8 cellular contexts compared by ENCODE assay signal in the genomic region with DNA sequence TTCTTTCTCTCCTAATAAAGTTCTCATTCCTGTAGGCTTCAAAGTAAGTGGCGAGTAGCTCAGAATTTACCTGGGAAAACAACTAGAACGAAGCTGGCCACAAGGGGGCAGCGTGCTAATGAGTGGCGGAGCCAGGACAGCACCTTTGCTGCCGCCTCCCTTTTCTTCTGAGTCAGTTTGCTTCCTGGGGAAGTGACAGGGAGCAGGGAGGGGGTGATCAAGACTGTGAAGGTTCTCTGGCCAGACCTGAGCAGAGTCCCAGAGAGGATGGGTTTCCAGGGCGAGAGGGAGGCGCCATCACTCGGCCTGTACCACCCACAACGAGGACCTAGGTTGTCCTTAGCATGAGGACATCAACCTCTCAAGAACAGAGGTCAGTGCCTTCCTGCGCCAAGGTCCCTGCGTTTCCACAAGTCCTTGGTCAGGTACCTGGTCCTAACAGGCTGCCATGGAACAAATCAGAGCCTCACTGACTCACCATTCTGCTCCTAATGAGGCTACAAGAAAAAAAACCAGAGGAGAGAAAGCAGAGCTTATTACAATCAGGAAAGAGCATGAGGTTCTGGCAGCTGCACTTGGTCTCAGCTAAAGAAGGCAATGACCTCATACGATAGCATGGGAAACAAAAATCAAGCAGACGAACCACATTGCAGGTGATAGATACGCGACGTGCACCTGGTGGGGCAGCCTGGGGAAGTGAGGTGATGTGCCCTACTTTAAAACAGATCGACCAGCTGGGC.
A peak's percentile ranks its signal among the peaks of the same experiment; 100 is the strongest.
DNase-seq lines count a peak whose midpoint lies in the region; ATAC-seq and TF ChIP-seq lines count a peak whose summit lies in the region.

No MANE protein-coding gene starts in this region.

- no peaks in the 10 kb centered on the region for H3K4me1 ChIP-seq in colonic mucosa

- intact Hi-C loops in colonic mucosa (cut with DNase I), result loop anchor here (2.0 kb wide), 1 partner anchor 160 kb away; no protein-coding TSS in a partner anchor

- H3K9me3 ChIP-seq in colonic mucosa, result no peaks in the 10 kb centered on the region

- no peaks in the 10 kb centered on the region for H3K27me3 ChIP-seq in colonic mucosa

- H3K27ac ChIP-seq in colonic mucosa, result peak overlapping the region; percentile 50

- peak overlapping the region; percentile 62 to 70 for H3K9ac ChIP-seq in colonic mucosa (ENCODE audit: low read depth in 2 of 2, low read length in 2 of 2)

- H3K36me3 ChIP-seq in colonic mucosa, result no peaks in the 10 kb centered on the region

- DNase-seq in GM10266 (ENCODE audit: extremely low spot score), result peak; percentile 78
- peak; percentile 67 to 89 for DNase-seq in NCI-H526 (lab: John Stamatoyannopoulos, UW)
- DNase-seq in activated CD4-positive, alpha-beta T cell treated with anti-CD3 and anti-CD28 coated beads for 4 hours, result peak; percentile 84 to 92
- peak; percentile 96 for DNase-seq in colonic mucosa
- DNase-seq in left kidney (ENCODE audit: low read depth, low spot score), result peak; percentile 94
- peak; percentile 85 to 87 for DNase-seq in stimulated activated CD4-positive, alpha-beta T cell treated with anti-CD3 and anti-CD28 coated beads, Interleukin-1b, Interleukin-23, amount 100 ng/mL, for 4 hours (ENCODE audit: low read depth in 2 of 2)

- peak; percentile 75 for ATAC-seq in HG03439 (IDR thresholded peaks at IDR 0.05; ENCODE audit: unreplicated experiment)
- no peak for ATAC-seq in GM21423 (IDR thresholded peaks at IDR 0.05; ENCODE audit: unreplicated experiment)

- TF ChIP-seq CTCF in GM10266 (IDR thresholded peaks at IDR 0.05; ENCODE audit: control insufficient read depth, insufficient read depth, low read depth, missing control alignments) (peak; percentile 88), colonic mucosa (IDR thresholded peaks at IDR 0.05) (peak; percentile 76)

- H3K4me3 ChIP-seq in colonic mucosa, result no peak overlapping the region
